Comparison of ENCODE assay signal across 8 cellular contexts in the genomic region with DNA sequence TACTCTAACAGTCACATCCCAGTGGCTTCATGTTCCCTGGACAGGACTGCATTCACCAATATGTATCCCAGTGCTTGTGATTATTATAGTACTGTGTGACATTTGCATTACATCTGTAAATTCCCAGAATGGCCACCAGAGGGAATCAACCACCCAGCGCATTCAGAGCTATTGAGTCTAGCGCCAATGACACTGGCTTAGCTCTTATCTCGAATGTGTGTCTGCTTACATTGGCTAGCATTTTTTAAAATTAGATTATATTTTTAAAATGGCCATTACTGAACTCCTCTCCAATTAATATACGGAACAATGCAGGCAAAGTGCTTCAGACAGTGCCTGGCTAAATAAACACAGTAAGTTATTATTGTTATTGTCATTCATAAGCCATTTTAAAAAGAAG. TPM values are rescaled to one million over a fixed set of nuclear protein-coding genes. Genes with fewer than 3 reads are reported as not detected.
DNase-seq lines count a peak whose midpoint lies in the region; ATAC-seq and TF ChIP-seq lines count a peak whose summit lies in the region.

No MANE protein-coding gene starts in this region.

- H3K9me3 ChIP-seq in HEK293 (ENCODE audit: control insufficient read depth, insufficient read depth, low read depth, low read length): no peaks in the 10 kb centered on the region

- no peaks in the 10 kb centered on the region; the same call in 1 of the 2 replicates for H3K4me1 ChIP-seq in HEK293 (ENCODE audit: control insufficient read depth, insufficient read depth, low read length)

- no peak overlapping the region for H3K27ac ChIP-seq in HEK293 (ENCODE audit: extremely low read depth, low read depth, low read length)

- DNase-seq in activated naive CD4-positive, alpha-beta T cell treated with Interleukin-2 at 50 U/mL for 16 hours: peak; percentile 24
- no peak for DNase-seq in activated naive CD4-positive, alpha-beta T cell (lab: John Stamatoyannopoulos, UW)
- DNase-seq in NAMALWA (ENCODE audit: low spot score) (peak; percentile 93), SK-MEL-5 (ENCODE audit: low read depth, low spot score) (peak; percentile 93), cerebellar cortex (ENCODE audit: low spot score) (peak; percentile 89), left colon (peak; percentile 19 to 33)
- DNase-seq in stimulated activated CD8-positive, alpha-beta memory T cell treated with anti-CD3 and anti-CD28 coated beads, Interleukin-4, amount 100 ng/mL, for 48 hours: peak; percentile 39

- intact Hi-C loops in left colon (cut with DNase I, micrococcal nuclease): loop anchor here in 1 of 2 donors (10.0 kb wide), 1 partner anchor 183 kb away; no protein-coding TSS in a partner anchor

- in situ Hi-C loops in SK-MEL-5 (cut with HindIII; ENCODE audit: low pct_unique_long_range_greater_than_20kb, low sequenced_read_pairs): loop anchor here (10.0 kb wide), 1 partner anchor 183 kb away; no protein-coding TSS in a partner anchor

- peak; percentile 97 for ATAC-seq in left colon

- POLR2A ChIA-PET in HEK293 (lab: Yijun Ruan, JAX): no interaction called here

- 0 out of 2 replicates have a peak, but pooled peaks have one; percentile 33 for TF ChIP-seq CTCF in HEK293 (tag by site-specific recombination; IDR thresholded peaks at IDR 0.05)

- CTCF ChIA-PET in HEK293 (lab: Yijun Ruan, JAX): interaction anchor here (0.6 to 9.9 kb wide), 69 partner anchors 10 to 1154 kb away, joined by 3 to 210 read pairs (median 4); partner anchors contain the start of gene TRIL

- H3K36me3 ChIP-seq in HEK293 (ENCODE audit: control insufficient read depth in 2 of 2, insufficient read depth in 1 of 2, low read length in 2 of 2): no peaks in the 10 kb centered on the region

- H3K4me3 ChIP-seq in HEK293 (ENCODE audit: low read depth, low read length): no peak overlapping the region

TF ChIP-seq in HEK293, 187 proteins besides CTCF, POLR2A, EP300 and RAD21:
- TF ChIP-seq ZNF654 (tag by site-specific recombination; IDR thresholded peaks at IDR 0.05; ENCODE audit: low read depth) (peak; percentile 59), ZNF140 (tag by site-specific recombination; IDR thresholded peaks at IDR 0.05) (no peak)

RNA-seq across cellular contexts. Expression of gene TRIL, which starts 36.3 kb away (rescaled TPM):
- 0.03 TPM in 2 replicates for total RNA-seq in SK-MEL-5 (2014; rRNA removed; shearing (Covaris generic))
- polyA plus RNA-seq in SK-MEL-5 (2015; cell fraction: cytosol; rRNA removed): 0.01 and 0.04 TPM in 2 replicates
- not detected in 2 replicates for polyA plus RNA-seq in SK-MEL-5 (2015; cell fraction: nucleus; rRNA removed)
- 1 to 10 TPM in 1 of 2 donors, under 1 TPM in 1; 0.52 to 2.0 TPM for total RNA-seq in left colon

Comparison
In these comparisons a context has a peak if more than half of its experiments do, and no peak if none do; other contexts are left out.
1. DNase-seq: peak in activated naive CD4-positive, alpha-beta T cell treated with Interleukin-2 at 50 U/mL for 16 hours (single experiment), NAMALWA (single experiment), SK-MEL-5 (single experiment), cerebellar cortex (single experiment), left colon (2 of 2) and stimulated activated CD8-positive, alpha-beta memory T cell treated with anti-CD3 and anti-CD28 coated beads, Interleukin-4, amount 100 ng/mL, for 48 hours (single experiment); none in activated naive CD4-positive, alpha-beta T cell (0 of 4).